ENCODE assay signal across 12 cellular contexts in the genomic region with DNA sequence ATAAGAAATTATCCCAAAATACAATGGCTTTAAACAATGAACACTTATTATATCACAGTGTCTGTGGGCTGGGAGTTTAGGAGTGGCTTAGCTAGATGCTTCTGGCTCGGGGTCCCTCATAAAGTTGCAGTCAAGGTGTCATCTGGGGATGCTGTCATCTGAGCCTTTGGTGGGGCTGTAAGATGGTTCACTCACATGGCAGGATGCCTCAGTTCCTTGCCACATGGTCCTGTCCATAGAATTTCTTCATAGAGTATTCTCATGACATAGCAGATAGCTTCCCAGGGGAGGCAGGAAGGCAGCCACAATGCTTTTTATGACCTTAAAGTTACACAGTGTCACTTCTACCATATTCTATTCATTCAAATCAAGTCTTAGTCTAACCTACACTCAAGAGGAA. TPM values are rescaled to one million over a fixed set of nuclear protein-coding genes. Genes with fewer than 3 reads are reported as not detected.
"Had no signal": no experiment of that assay in that cellular context is flagged by ENCODE, and none has a peak within 500 bp of the region (broad histone marks: within the 10 kb centered on the region; RNA-seq: fewer than 3 reads in every experiment).

No MANE protein-coding gene starts in this region.

- H3K36me3 ChIP-seq: HAP-1 had no signal

- H3K4me2 ChIP-seq: GM23338 had no signal

- H3K4me3 ChIP-seq: GM23248, GM23338, HAP-1 had no signal

- H2AFZ ChIP-seq: GM23248 had no signal

- H3K9me3 ChIP-seq: HAP-1 had no signal

- FAIRE-seq: H1, H54 had no signal

- DNase-seq: GM23248, GOT3, H7, H9, HCEC 1CT, HFFc6 had no signal

- H3K4me1 ChIP-seq: HAP-1 had no signal

- H3K27ac ChIP-seq: GM23248 had no signal

- ATAC-seq: GM23338, HCT116 had no signal

- H3K9ac ChIP-seq: GM23248 had no signal

RNA-seq across cellular contexts. Expression of a gene that starts 51.2 kb away (rescaled TPM):
- total RNA-seq: GM23248, GM23338, H1, H4, H7, H9, HFFc6 had no signal
- polyA plus RNA-seq: GM23248, GM23338, H1 had no signal
